8 cellular contexts compared by ENCODE assay signal in the genomic region with DNA sequence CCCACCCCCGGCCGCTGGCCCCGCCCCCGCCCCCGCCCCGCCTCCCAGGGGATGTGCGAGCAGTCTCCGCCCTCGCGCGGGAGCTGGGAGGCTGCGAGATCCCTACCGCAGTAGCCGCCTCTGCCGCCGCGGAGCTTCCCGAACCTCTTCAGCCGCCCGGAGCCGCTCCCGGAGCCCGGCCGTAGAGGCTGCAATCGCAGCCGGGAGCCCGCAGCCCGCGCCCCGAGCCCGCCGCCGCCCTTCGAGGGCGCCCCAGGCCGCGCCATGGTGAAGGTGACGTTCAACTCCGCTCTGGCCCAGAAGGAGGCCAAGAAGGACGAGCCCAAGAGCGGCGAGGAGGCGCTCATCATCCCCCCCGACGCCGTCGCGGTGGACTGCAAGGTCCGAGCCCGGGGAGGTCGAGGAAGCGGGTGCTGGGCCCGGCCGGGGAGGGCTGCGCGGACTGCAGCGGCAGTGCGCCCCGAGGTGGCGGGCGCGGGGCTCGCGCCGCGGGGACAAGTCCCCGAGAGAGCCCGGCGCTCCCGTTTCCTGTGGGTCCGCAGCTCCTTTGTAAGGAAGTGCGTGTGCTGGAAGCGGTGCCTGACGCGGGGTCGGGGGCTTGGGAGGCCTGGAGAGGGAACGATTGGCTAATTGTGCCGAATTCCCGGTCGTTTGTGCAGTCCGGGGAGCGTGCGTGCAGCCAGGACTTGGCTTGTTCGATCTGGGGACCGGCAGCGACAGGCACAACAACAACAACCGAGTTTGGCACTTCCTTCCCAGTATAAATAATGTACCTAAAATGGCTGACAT. TPM values are rescaled to one million over a fixed set of nuclear protein-coding genes. Genes with fewer than 3 reads are reported as not detected.
DNase-seq lines count a peak whose midpoint lies in the region; ATAC-seq and TF ChIP-seq lines count a peak whose summit lies in the region.

A gene (plus strand): TSS at position 110 of the 789 bp plus-strand sequence. CDS start 155 bp downstream, at position 265.

- H3K9me3 ChIP-seq in colonic mucosa = no peaks in the 10 kb centered on the region

- H3K9ac ChIP-seq in colonic mucosa (ENCODE audit: low read depth in 2 of 2, low read length in 2 of 2) = peak within 1 kb of the TSS; percentile 99

- H3K27ac ChIP-seq in colonic mucosa = peak within 1 kb of the TSS; percentile 100

- ATAC-seq in HG02884 (IDR thresholded peaks at IDR 0.05; ENCODE audit: unreplicated experiment) = peak; percentile 46

- H3K36me3 ChIP-seq in colonic mucosa = no peaks in the 10 kb centered on the region

- intact Hi-C loops in colonic mucosa (cut with DNase I) = loop anchor here (10.0 kb wide), 1 partner anchor 72 kb away; a partner anchor contains a TSS

- no peaks in the 10 kb centered on the region for H3K27me3 ChIP-seq in colonic mucosa

- DNase-seq in NCI-H2107 treated with DMSO at 0.1 percent for 48 hours (lab: John Stamatoyannopoulos, UW; ENCODE audit: unreplicated experiment) = peak; percentile 53
- DNase-seq in NCI-H2107 (lab: John Stamatoyannopoulos, UW) = no peak
- DNase-seq in NCI-H2227 (lab: John Stamatoyannopoulos, UW; ENCODE audit: unreplicated experiment) = peak; percentile 71
- peak; percentile 37 to 47 for DNase-seq in activated CD4-positive, alpha-beta T cell treated with anti-CD3 and anti-CD28 coated beads for 24 hours (ENCODE audit: low read depth in 2 of 2)
- peak; percentile 84 for DNase-seq in colonic mucosa
- DNase-seq in left kidney (ENCODE audit: low read depth, low spot score) = peak; percentile 92
- DNase-seq in stimulated activated CD4-positive, alpha-beta T cell treated with anti-CD3 and anti-CD28 coated beads, Interleukin-2, amount 100 ng/mL, for 4 hours (ENCODE audit: low read depth) = peak; percentile 51

- H3K4me3 ChIP-seq in colonic mucosa = peak within 1 kb of the TSS; percentile 94

- no peaks in the 10 kb centered on the region for H3K4me1 ChIP-seq in colonic mucosa

- peak; percentile 31 for TF ChIP-seq CTCF in colonic mucosa (IDR thresholded peaks at IDR 0.05)

RNA-seq across cellular contexts. Expression of the gene that starts here (rescaled TPM):
- 100 to 1,000 TPM; 257 to 456 TPM for total RNA-seq in colonic mucosa
